In the genomic region with DNA sequence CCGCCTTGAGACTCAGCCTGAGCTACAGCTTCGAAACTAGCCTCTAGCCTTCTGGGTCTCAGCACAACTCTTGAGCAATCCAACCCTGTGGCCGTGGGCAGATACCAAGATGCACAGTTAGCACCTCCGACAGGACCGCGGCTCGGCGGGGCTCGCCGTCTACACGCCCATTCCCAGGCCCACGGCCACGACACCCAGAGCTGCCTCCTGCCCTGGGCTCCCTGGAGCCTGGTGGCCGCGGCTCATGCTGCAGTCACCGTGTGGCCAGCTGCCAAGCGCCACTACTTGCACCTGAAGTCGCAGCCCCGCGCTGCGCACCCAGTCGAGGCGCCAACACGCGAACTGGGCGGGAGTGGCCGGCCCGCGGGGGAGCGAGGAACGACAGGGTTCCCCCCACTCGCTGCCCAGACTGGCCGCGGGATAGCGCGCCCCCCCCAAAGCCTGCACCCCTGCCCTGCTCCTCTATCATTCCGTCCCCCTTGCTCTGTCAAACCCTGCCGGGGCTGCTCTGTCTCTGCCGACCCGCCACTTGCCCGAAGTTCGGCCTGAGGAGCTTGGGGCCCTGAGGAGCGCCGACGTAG, we compare ENCODE assay signal across 8 cellular contexts. TPM values are rescaled to one million over a fixed set of nuclear protein-coding genes. Genes with fewer than 3 reads are reported as not detected.
DNase-seq lines count a peak whose midpoint lies in the region; ATAC-seq, FAIRE-seq and TF ChIP-seq lines count a peak whose summit lies in the region.

No MANE protein-coding gene starts in this region.

- DNase-seq in NCI-H345 (lab: John Stamatoyannopoulos, UW) (peak; percentile 26), NCI-H345 treated with DMSO at 0.1 percent for 48 hours (lab: John Stamatoyannopoulos, UW; ENCODE audit: unreplicated experiment) (no peak), SHP77 (lab: John Stamatoyannopoulos, UW) (peak; percentile 52 to 67), bronchial epithelial cell (ENCODE audit: low read depth) (peak; percentile 35), left colon (peak; percentile 58 to 72), cortex of kidney (lab: John Stamatoyannopoulos, UW) (no peak)
- DNase-seq in stimulated activated CD4-positive, alpha-beta T cell treated with anti-CD3 and anti-CD28 coated beads, TNF-alpha, amount 100 ng/mL, for 48 hours (ENCODE audit: low read depth in 3 of 3), result peak in 2 of 3 donors; percentile 12 to 13

- H3K4me3 ChIP-seq in bronchial epithelial cell (ENCODE audit: low read depth, low read length), result peak overlapping the region; percentile 83

- no peak for TF ChIP-seq CTCF in bronchial epithelial cell (IDR thresholded peaks at IDR 0.05; ENCODE audit: insufficient read depth, low read length, severe bottlenecking)

- no peaks in the 10 kb centered on the region for H3K27me3 ChIP-seq in bronchial epithelial cell (ENCODE audit: control insufficient read depth, insufficient read depth, low read length)

- ATAC-seq in HG03135 (IDR thresholded peaks at IDR 0.05; ENCODE audit: unreplicated experiment) (peak; percentile 11), left colon (peak; percentile 29)

- no peak for FAIRE-seq in bronchial epithelial cell (lab: Jason Lieb, UNC)

- peaks cover 4% of the 10 kb centered on the region for H3K36me3 ChIP-seq in bronchial epithelial cell (ENCODE audit: control insufficient read depth, insufficient read depth, low read length)

- intact Hi-C loops in left colon (cut with DNase I, micrococcal nuclease), result no loop called here

RNA-seq across cellular contexts. Expression of a gene that starts 0.7 kb away (rescaled TPM):
- 0.26 and 0.38 TPM in 2 replicates for total RNA-seq in bronchial epithelial cell
- total RNA-seq in left colon, result 10 to 100 TPM in 1 of 2 donors, 1 to 10 TPM in 1; 7.9 to 10.2 TPM

RNA-seq across cellular contexts. Expression of a gene that starts 56.9 kb away (rescaled TPM):
- total RNA-seq in bronchial epithelial cell (not detected in 2 replicates), left colon (under 1 TPM; 0.52 to 0.78 TPM)

Comparison
In these comparisons a context has a peak if more than half of its experiments do, and no peak if none do; other contexts are left out.
1. DNase-seq: peak in NCI-H345 (single experiment), SHP77 (2 of 2), bronchial epithelial cell (single experiment), left colon (2 of 2) and stimulated activated CD4-positive, alpha-beta T cell treated with anti-CD3 and anti-CD28 coated beads, TNF-alpha, amount 100 ng/mL, for 48 hours (2 of 3); none in NCI-H345 treated with DMSO at 0.1 percent for 48 hours (single experiment) and cortex of kidney (single experiment).